Comparison of ENCODE assay signal across 2 cellular contexts in the genomic region with DNA sequence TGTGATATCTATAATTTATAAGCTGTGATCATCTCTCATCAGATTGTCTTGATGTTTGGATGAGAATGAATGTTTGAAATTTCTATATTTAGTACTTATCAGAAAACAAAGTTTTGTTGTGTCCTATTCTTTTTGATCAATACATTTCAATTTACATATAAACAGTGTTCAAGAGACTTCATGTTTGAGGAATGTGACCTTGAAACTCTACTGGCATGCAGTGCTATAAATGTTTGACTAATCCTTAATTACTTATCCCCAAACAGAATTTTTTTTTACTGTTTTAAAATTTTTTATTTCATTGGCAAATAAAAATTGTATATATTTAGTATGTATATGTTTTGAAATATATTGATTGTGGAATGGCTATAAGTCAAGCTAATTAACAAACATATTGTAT.
TF ChIP-seq lines count a peak whose summit lies in the region.

No MANE protein-coding gene starts in this region.

TF ChIP-seq in IMR-90, 13 proteins besides CTCF, POLR2A, EP300 and RAD21:
- no peak for TF ChIP-seq CHD1 (IDR thresholded peaks at IDR 0.05; ENCODE audit: low read depth, low read length)
- TF ChIP-seq NFE2L2 (IDR thresholded peaks at IDR 0.05; ENCODE audit: low read depth, low read length), result no peak
- TF ChIP-seq RCOR1 (IDR thresholded peaks at IDR 0.05; ENCODE audit: insufficient replicate concordance, low read length), result no peak
- no peak for TF ChIP-seq CEBPB (IDR thresholded peaks at IDR 0.05; ENCODE audit: low read depth, low read length)
- TF ChIP-seq, protein P1, sequence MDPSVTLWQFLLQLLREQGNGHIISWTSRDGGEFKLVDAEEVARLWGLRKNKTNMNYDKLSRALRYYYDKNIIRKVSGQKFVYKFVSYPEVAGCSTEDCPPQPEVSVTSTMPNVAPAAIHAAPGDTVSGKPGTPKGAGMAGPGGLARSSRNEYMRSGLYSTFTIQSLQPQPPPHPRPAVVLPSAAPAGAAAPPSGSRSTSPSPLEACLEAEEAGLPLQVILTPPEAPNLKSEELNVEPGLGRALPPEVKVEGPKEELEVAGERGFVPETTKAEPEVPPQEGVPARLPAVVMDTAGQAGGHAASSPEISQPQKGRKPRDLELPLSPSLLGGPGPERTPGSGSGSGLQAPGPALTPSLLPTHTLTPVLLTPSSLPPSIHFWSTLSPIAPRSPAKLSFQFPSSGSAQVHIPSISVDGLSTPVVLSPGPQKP (IDR thresholded peaks at IDR 0.05; ENCODE audit: borderline replicate concordance, low read depth, low read length), result no peak
- no peak for TF ChIP-seq RFX5 (IDR thresholded peaks at IDR 0.05; ENCODE audit: low read depth, low read length)
- TF ChIP-seq, protein P2, sequence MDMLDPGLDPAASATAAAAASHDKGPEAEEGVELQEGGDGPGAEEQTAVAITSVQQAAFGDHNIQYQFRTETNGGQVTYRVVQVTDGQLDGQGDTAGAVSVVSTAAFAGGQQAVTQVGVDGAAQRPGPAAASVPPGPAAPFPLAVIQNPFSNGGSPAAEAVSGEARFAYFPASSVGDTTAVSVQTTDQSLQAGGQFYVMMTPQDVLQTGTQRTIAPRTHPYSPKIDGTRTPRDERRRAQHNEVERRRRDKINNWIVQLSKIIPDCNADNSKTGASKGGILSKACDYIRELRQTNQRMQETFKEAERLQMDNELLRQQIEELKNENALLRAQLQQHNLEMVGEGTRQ (IDR thresholded peaks at IDR 0.05; ENCODE audit: low read depth, low read length), result no peak
- TF ChIP-seq MAFK (IDR thresholded peaks at IDR 0.05; ENCODE audit: low read depth, low read length), result no peak
- TF ChIP-seq BHLHE40 (IDR thresholded peaks at IDR 0.05; ENCODE audit: low read depth, low read length), result no peak
- no peak for TF ChIP-seq MAZ (IDR thresholded peaks at IDR 0.05; ENCODE audit: borderline replicate concordance, low read depth, low read length)
- TF ChIP-seq FOS (IDR thresholded peaks at IDR 0.05; ENCODE audit: low read depth, low read length), result no peak

TF ChIP-seq in SK-N-SH, 30 proteins besides CTCF, POLR2A, EP300 and RAD21:
- TF ChIP-seq, protein P2 (IDR thresholded peaks at IDR 0.05; ENCODE audit: borderline replicate concordance, low read depth, low read length), result no peak
- TF ChIP-seq SIN3A (IDR thresholded peaks at IDR 0.05; ENCODE audit: borderline replicate concordance, low read depth, low read length), result no peak
- TF ChIP-seq RXRA (IDR thresholded peaks at IDR 0.05; ENCODE audit: borderline replicate concordance, low read depth), result no peak
- TF ChIP-seq FOXJ3 (CRISPR knock-in tag; IDR thresholded peaks at IDR 0.05), result no peak
- TF ChIP-seq, protein P3, sequence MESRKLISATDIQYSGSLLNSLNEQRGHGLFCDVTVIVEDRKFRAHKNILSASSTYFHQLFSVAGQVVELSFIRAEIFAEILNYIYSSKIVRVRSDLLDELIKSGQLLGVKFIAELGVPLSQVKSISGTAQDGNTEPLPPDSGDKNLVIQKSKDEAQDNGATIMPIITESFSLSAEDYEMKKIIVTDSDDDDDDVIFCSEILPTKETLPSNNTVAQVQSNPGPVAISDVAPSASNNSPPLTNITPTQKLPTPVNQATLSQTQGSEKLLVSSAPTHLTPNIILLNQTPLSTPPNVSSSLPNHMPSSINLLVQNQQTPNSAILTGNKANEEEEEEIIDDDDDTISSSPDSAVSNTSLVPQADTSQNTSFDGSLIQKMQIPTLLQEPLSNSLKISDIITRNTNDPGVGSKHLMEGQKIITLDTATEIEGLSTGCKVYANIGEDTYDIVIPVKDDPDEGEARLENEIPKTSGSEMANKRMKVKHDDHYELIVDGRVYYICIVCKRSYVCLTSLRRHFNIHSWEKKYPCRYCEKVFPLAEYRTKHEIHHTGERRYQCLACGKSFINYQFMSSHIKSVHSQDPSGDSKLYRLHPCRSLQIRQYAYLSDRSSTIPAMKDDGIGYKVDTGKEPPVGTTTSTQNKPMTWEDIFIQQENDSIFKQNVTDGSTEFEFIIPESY (IDR thresholded peaks at IDR 0.05; ENCODE audit: borderline replicate concordance, low read depth), result no peak
- no peak for TF ChIP-seq NRF1 (IDR thresholded peaks at IDR 0.05; ENCODE audit: low read depth, low read length)
- TF ChIP-seq RCOR1 (IDR thresholded peaks at IDR 0.05; ENCODE audit: low read length), result no peak
